ENCODE assay signal across 9 cellular contexts in the genomic region with DNA sequence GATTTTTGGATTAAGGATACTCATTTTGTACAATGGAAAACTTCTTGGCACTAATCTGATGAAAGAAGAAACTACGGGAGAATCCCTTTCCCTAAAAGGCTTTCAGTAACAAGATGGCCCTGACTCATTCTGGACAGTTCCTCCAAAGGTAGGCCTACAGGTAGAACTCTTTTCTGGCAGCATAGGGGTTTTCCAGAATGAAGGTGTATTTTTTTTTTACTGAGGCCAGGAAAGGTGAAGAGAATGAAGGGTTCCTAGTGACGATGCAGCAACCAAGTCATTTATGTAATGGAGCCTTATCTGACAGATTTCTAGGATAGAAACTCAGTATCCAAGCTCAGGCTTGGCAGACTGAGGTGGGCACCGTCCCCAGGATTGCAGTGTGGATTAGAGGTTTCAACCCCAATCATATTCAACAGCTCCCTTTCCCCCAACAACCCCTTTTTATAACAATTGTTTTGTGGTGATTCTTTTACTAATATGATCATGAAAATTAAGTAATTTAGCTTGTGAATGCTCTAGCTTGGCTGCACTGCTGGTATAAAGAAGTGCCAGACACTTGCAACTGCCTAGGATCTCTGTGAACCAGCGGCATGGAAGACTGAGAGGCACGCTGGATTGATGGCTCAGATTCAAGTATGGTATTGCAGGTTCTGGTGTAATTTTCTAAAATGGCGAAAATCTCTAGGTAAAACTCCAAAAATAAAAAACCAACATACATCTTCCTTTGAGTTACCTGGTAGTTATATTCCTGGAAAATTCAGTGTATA. TPM values are rescaled to one million over a fixed set of nuclear protein-coding genes. Genes with fewer than 3 reads are reported as not detected.
A peak's percentile ranks its signal among the peaks of the same experiment; 100 is the strongest.
DNase-seq lines count a peak whose midpoint lies in the region; ATAC-seq, FAIRE-seq and TF ChIP-seq lines count a peak whose summit lies in the region.
"Had no signal": no experiment of that assay in that cellular context is flagged by ENCODE, and none has a peak within 500 bp of the region (broad histone marks: within the 10 kb centered on the region; RNA-seq: fewer than 3 reads in every experiment).

No MANE protein-coding gene starts in this region.

- no peak for DNase-seq in A549 (ENCODE audit: low read depth in 1 of 2, low spot score in 1 of 2)
- no peak for DNase-seq in breast epithelium (ENCODE audit: low spot score in 2 of 2)
- DNase-seq in naive thymus-derived CD4-positive, alpha-beta T cell = peak in 3 of 9 donors; percentile 11 to 61 (median 34)
- no peak for DNase-seq in activated CD4-positive, alpha-beta T cell treated with anti-CD3 and anti-CD28 coated beads, Interleukin-2, amount 50 U/mL, for 1 hour
- DNase-seq: GF-D8 had no signal

- peak overlapping the region; percentile 71 for H3K4me2 ChIP-seq in A549

- H3K9me3 ChIP-seq in A549 = no peaks in the 10 kb centered on the region
- H3K9me3 ChIP-seq in HUES6 (ENCODE audit: control insufficient read depth, insufficient read depth, low read depth, low read length) = no peaks in the 10 kb centered on the region
- H3K9me3 ChIP-seq in breast epithelium = no peaks in the 10 kb centered on the region
- H3K9me3 ChIP-seq in naive thymus-derived CD4-positive, alpha-beta T cell (ENCODE audit: control insufficient read depth in 2 of 3, low read length in 3 of 3) = no peaks in the 10 kb centered on the region

- peak overlapping the region; percentile 98 to 100 (median 100) for H3K27ac Mint-ChIP-seq in naive thymus-derived CD4-positive, alpha-beta T cell

- no peak overlapping the region for H3K9ac ChIP-seq in HUES6 (ENCODE audit: low read length)

- no peak for TF ChIP-seq RAD21 in A549 (conservative IDR thresholded peaks at IDR 0.05 in 1 of 2, IDR thresholded peaks at IDR 0.05 in 1 of 2)

- H3K4me1 Mint-ChIP-seq in naive thymus-derived CD4-positive, alpha-beta T cell = peaks cover 50 to 86% (median 74%) of the 10 kb centered on the region in 7 donors

- H3K36me3 ChIP-seq in HUES6 (ENCODE audit: control insufficient read depth, insufficient read depth, low read length) (no peaks in the 10 kb centered on the region; the same call in 1 of the 2 replicates), breast epithelium (no peaks in the 10 kb centered on the region)
- H3K36me3 ChIP-seq in naive thymus-derived CD4-positive, alpha-beta T cell (ENCODE audit: control insufficient read depth in 2 of 3, insufficient read depth in 3 of 3, low read length in 3 of 3) = no peaks in the 10 kb centered on the region

- H3K4me3 ChIP-seq in A549 = peak overlapping the region; percentile 58; the same call in 2 of the 3 replicates
- H3K4me3 ChIP-seq in HUES6 (ENCODE audit: low read depth, low read length) = peak overlapping the region; percentile 80; the same call in 1 of the 2 replicates
- peak overlapping the region in 1 of 3 donors; percentile 68 for H3K4me3 ChIP-seq in breast epithelium
- peak overlapping the region; percentile 19 for H3K4me3 ChIP-seq in naive thymus-derived CD4-positive, alpha-beta T cell (ENCODE audit: low read length)

- POLR2A ChIA-PET in A549 (lab: Yijun Ruan, JAX) = interaction anchor here (0.6 to 3.7 kb wide), 5 partner anchors 9 to 65 kb away, joined by 3 to 81 read pairs (median 11); partner anchors contain the start of genes B2M, PATL2, SPG11 and TRIM69
- POLR2A ChIA-PET in naive thymus-derived CD4-positive, alpha-beta T cell (lab: Charles Lee) = interaction anchor here (1.1 to 39.4 kb wide), 5 partner anchors 3 to 191 kb away, joined by 3 to 3822 read pairs (median 2064); partner anchors contain the start of genes B2M, EIF3J, PATL2 and SPG11

- H3K4me1 ChIP-seq in A549 (peaks cover 33% of the 10 kb centered on the region), HUES6 (ENCODE audit: control insufficient read depth, insufficient read depth, low read length) (peaks cover 10% of the 10 kb centered on the region), breast epithelium (no peaks in the 10 kb centered on the region)
- H3K4me1 ChIP-seq in naive thymus-derived CD4-positive, alpha-beta T cell (ENCODE audit: control insufficient read depth in 2 of 2, insufficient read depth in 2 of 2, low read length in 2 of 2) = peaks cover 56 to 58% of the 10 kb centered on the region in 2 donors

- intact Hi-C loops in breast epithelium (cut with DNase I; ENCODE audit: low total_unique reads) = loop anchor here (2.0 kb wide), 1 partner anchor 17 kb away; the partner anchor contains the start of genes B2M and PATL2
- intact Hi-C loops in naive thymus-derived CD4-positive, alpha-beta T cell (cut with micrococcal nuclease) = loop anchor here (1.0 to 10.0 kb wide), 9 partner anchors 8 to 903 kb away; partner anchors contain the start of genes CTDSPL2 (in 2 of the 2), GOLM2 (in 2 of the 2), MFAP1 (in 2 of the 2) and WDR76 (in 2 of the 2)

- H3K27ac ChIP-seq in A549 = peak overlapping the region; percentile 83 to 93
- H3K27ac ChIP-seq in HUES6 (ENCODE audit: low read depth, low read length) = no peak overlapping the region
- peak overlapping the region; percentile 97 to 99 for H3K27ac ChIP-seq in breast epithelium
- peak overlapping the region; percentile 99 for H3K27ac ChIP-seq in naive thymus-derived CD4-positive, alpha-beta T cell (ENCODE audit: low read depth, low read length)

- no peak for TF ChIP-seq POLR2A in A549 (IDR thresholded peaks at IDR 0.05; ENCODE audit: low read length)
- TF ChIP-seq POLR2A in breast epithelium (IDR thresholded peaks at IDR 0.05) = no peak

- H3K36me3 Mint-ChIP-seq in naive thymus-derived CD4-positive, alpha-beta T cell = peaks cover 0 to 25% (median 0%) of the 10 kb centered on the region in 5 donors

- FAIRE-seq in A549 (lab: Jason Lieb, UNC) = no peak

- ATAC-seq in A549 (no peak), GM21367 (IDR thresholded peaks at IDR 0.05; ENCODE audit: unreplicated experiment) (no peak), HG03196 (IDR thresholded peaks at IDR 0.05; ENCODE audit: unreplicated experiment) (no peak), GM21717 (IDR thresholded peaks at IDR 0.05; ENCODE audit: unreplicated experiment) (no peak)
- no peak for ATAC-seq in naive thymus-derived CD4-positive, alpha-beta T cell

- peaks cover 0 to 2% (median 0%) of the 10 kb centered on the region in 5 donors for H3K27me3 Mint-ChIP-seq in naive thymus-derived CD4-positive, alpha-beta T cell

- CTCF ChIA-PET in A549 (lab: Yijun Ruan, JAX) = interaction anchor here (1.0 to 2.6 kb wide), 5 partner anchors 11 to 17 kb away, joined by 3 to 11 read pairs (median 3); no protein-coding TSS in a partner anchor
- CTCF ChIA-PET in naive thymus-derived CD4-positive, alpha-beta T cell (lab: Charles Lee) = interaction anchor here (0.8 to 5.4 kb wide), 5 partner anchors 8 to 64 kb away, joined by 3 to 47 read pairs (median 12); partner anchors contain the start of genes B2M, PATL2, SPG11 and TRIM69

- no peaks in the 10 kb centered on the region for H3K27me3 ChIP-seq in HUES6 (ENCODE audit: control insufficient read depth, insufficient read depth, low read length)
- no peaks in the 10 kb centered on the region for H3K27me3 ChIP-seq in breast epithelium
- H3K27me3 ChIP-seq in naive thymus-derived CD4-positive, alpha-beta T cell (ENCODE audit: control insufficient read depth in 2 of 2, insufficient read depth in 2 of 2, low read length in 2 of 2) = no peaks in the 10 kb centered on the region

- TF ChIP-seq CTCF in A549 (IDR thresholded peaks at IDR 0.05) (no peak), breast epithelium (IDR thresholded peaks at IDR 0.05) (no peak)

- no peak for TF ChIP-seq EP300 in A549 (IDR thresholded peaks at IDR 0.05)

- 90% methylated on average over 6 of the region's 6 CpGs for WGBS in A549 (ENCODE audit: missing lambda C conversion rate)

- H3K9me3 Mint-ChIP-seq in naive thymus-derived CD4-positive, alpha-beta T cell = peaks cover 0 to 5% (median 0%) of the 10 kb centered on the region in 11 donors

- peak overlapping the region; percentile 68 to 100 (median 97) for H3K4me3 Mint-ChIP-seq in naive thymus-derived CD4-positive, alpha-beta T cell

TF ChIP-seq in A549, 52 proteins besides CTCF, POLR2A, EP300 and RAD21 (continues in another document):
- no peak for TF ChIP-seq ELK1 (IDR thresholded peaks at IDR 0.05; ENCODE audit: low read depth, low read length)

RNA-seq across cellular contexts. Expression of gene TRIM69, which starts 8.7 kb away (rescaled TPM):
- polyA plus RNA-seq in A549 (2011; rRNA removed) (9.3 and 10.4 TPM in 2 replicates), A549 (2017; fragmentation: RNase III; extraction: RNeasy Plus Mini Kit Qiagen cat#74134 plus additional on column Dnase treatment) (6.0 to 9.9 TPM (median 9.0 TPM) in 3 replicates)
- 2.6 and 2.9 TPM in 2 replicates for polyA plus RNA-seq in A549 (2012; cell fraction: cytosol; rRNA removed)
- polyA plus RNA-seq in A549 (2012; cell fraction: nucleus; rRNA removed) = 1.5 and 2.7 TPM in 2 replicates
- polyA minus RNA-seq in A549 (2011; rRNA and poly(A)+ RNA removed) = 6.3 and 7.3 TPM in 2 replicates
- 10 to 100 TPM in 2 of 3 donors, 1 to 10 TPM in 1; 9.8 to 15.5 (median 13.5) TPM for total RNA-seq in breast epithelium
- total RNA-seq in naive thymus-derived CD4-positive, alpha-beta T cell = 10 to 100 TPM; 12.4 to 65.0 (median 28.0) TPM
- 10 to 100 TPM; 17.4 to 17.8 TPM for polyA plus RNA-seq in naive thymus-derived CD4-positive, alpha-beta T cell

RNA-seq across cellular contexts. Expression of gene B2M, which starts 16.3 kb away (rescaled TPM):
- polyA plus RNA-seq in A549 (2011; rRNA removed) (823 and 934 TPM in 2 replicates), A549 (2017; fragmentation: RNase III; extraction: RNeasy Plus Mini Kit Qiagen cat#74134 plus additional on column Dnase treatment) (486 to 559 TPM (median 514 TPM) in 3 replicates)
- 284 and 325 TPM in 2 replicates for polyA plus RNA-seq in A549 (2012; cell fraction: cytosol; rRNA removed)
- polyA plus RNA-seq in A549 (2012; cell fraction: nucleus; rRNA removed) = 183 and 334 TPM in 2 replicates
- 92.0 and 99.1 TPM in 2 replicates for polyA minus RNA-seq in A549 (2011; rRNA and poly(A)+ RNA removed)
- total RNA-seq in breast epithelium = 1,000 to 10,000 TPM; 2,658 to 3,703 (median 3,086) TPM
- 1,000 to 10,000 TPM; 4,325 to 8,698 (median 6,221) TPM for total RNA-seq in naive thymus-derived CD4-positive, alpha-beta T cell
- over 10,000 TPM; 23,113 to 34,374 TPM for polyA plus RNA-seq in naive thymus-derived CD4-positive, alpha-beta T cell

RNA-seq across cellular contexts. Expression of gene PATL2, which starts 16.5 kb away (rescaled TPM):
- polyA plus RNA-seq in A549 (2011; rRNA removed) (0.13 and 0.26 TPM in 2 replicates), A549 (2017; fragmentation: RNase III; extraction: RNeasy Plus Mini Kit Qiagen cat#74134 plus additional on column Dnase treatment) (0.12 to 0.13 TPM in 2 of 3 replicates, not detected in the other)
- polyA plus RNA-seq in A549 (2012; cell fraction: cytosol; rRNA removed) = 0.05 and 0.15 TPM in 2 replicates
- polyA plus RNA-seq in A549 (2012; cell fraction: nucleus; rRNA removed) = 0.18 and 0.23 TPM in 2 replicates
- 0.62 TPM in 1 of 2 replicates, not detected in the other for polyA minus RNA-seq in A549 (2011; rRNA and poly(A)+ RNA removed)
- total RNA-seq in breast epithelium = 1 to 10 TPM; 1.6 to 2.6 (median 2.2) TPM
- 10 to 100 TPM; 37.4 to 83.8 (median 71.3) TPM for total RNA-seq in naive thymus-derived CD4-positive, alpha-beta T cell
- polyA plus RNA-seq in naive thymus-derived CD4-positive, alpha-beta T cell = 10 to 100 TPM; 11.4 to 17.3 TPM

Comparison
In these comparisons a context has a peak if more than half of its experiments do, and no peak if none do; other contexts are left out.
1. RNA of gene PATL2, which starts 16.5 kb away (total RNA-seq): 37.4 to 83.8 TPM in naive thymus-derived CD4-positive, alpha-beta T cell; 1.6 to 2.6 TPM in breast epithelium; every median in the first group is over 10 times any median in the second.